17 cellular contexts compared by ENCODE assay signal in the genomic region with DNA sequence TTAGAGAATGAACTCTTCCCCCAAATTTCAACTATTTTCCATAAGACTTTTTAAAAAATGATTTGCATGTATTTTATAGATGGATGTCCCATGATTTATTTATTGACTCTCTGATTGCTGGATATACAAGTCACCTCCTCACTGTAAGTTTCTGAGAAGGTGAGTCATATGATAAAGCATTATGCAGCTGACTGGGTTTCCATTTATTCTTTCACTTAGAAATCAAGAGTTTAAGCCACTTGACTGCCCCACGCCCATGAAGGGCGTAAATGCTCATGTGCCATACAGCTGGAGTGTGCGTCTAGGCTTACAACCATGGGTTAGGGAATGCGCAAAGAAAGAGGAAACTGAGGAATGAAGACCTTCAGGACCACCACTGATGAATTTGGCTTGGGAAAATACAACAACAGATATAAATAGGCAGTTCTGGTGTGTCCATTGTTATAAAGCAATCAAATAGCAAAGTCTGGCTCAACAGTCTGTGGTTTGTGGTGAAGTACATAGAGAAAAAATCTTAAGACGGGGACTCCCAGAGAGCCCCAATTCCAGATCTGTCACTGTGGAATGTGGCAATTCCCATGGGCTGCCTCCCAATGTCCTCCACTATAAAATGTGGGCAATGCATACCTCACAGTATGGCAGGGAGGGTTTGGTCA. TPM values are rescaled to one million over a fixed set of nuclear protein-coding genes. Genes with fewer than 3 reads are reported as not detected.
DNase-seq lines count a peak whose midpoint lies in the region; ATAC-seq and TF ChIP-seq lines count a peak whose summit lies in the region.
"Had no signal": no experiment of that assay in that cellular context is flagged by ENCODE, and none has a peak within 500 bp of the region (broad histone marks: within the 10 kb centered on the region; RNA-seq: fewer than 3 reads in every experiment).

No MANE protein-coding gene starts in this region.

- H2AFZ ChIP-seq in PC-9 (no peak overlapping the region), osteoblast (ENCODE audit: low read length) (no peak overlapping the region)

- H3K27me3 ChIP-seq in PC-9 (ENCODE audit: insufficient read depth, low read depth) (no peaks in the 10 kb centered on the region), osteoblast (ENCODE audit: insufficient read depth, low read length) (no peaks in the 10 kb centered on the region)
- H3K27me3 ChIP-seq: right atrium auricular region had no signal

- H3K36me3 ChIP-seq in PC-9 (ENCODE audit: low read depth) (no peaks in the 10 kb centered on the region), osteoblast (ENCODE audit: insufficient read depth, low read length) (no peaks in the 10 kb centered on the region)
- H3K36me3 ChIP-seq: lower lobe of right lung, right atrium auricular region, thoracic aorta had no signal

- no peak for ATAC-seq in natural killer cell treated with Interleukin-12 subunit alpha and Interleukin-12 subunit beta and Interleukin-15 and Interleukin-18, amount 100 ng/mL, for 72 hours

- no peaks in the 10 kb centered on the region for H3K79me2 ChIP-seq in PC-9 (ENCODE audit: low read depth)
- H3K79me2 ChIP-seq in osteoblast (ENCODE audit: insufficient read depth, low read length) = no peaks in the 10 kb centered on the region

- H3K4me3 ChIP-seq in PC-9 = no peak overlapping the region
- no peak overlapping the region for H3K4me3 ChIP-seq in osteoblast (ENCODE audit: insufficient read depth, low read length)
- H3K4me3 ChIP-seq: lower lobe of right lung, right atrium auricular region, thoracic aorta had no signal

- H3K27me3 Mint-ChIP-seq in natural killer cell treated with Interleukin-12 subunit alpha and Interleukin-12 subunit beta and Interleukin-15 and Interleukin-18, amount 100 ng/mL, for 72 hours = peaks cover 5 to 38% of the 10 kb centered on the region in 2 donors

- POLR2A ChIA-PET in PC-9 (lab: Charles Lee; ENCODE audit: unreplicated experiment) = interaction anchor here (0.5 kb wide), 1 partner anchor 295 kb away, joined by 4 read pairs; no protein-coding TSS in a partner anchor

- intact Hi-C loops in PC-9 (cut with micrococcal nuclease; ENCODE audit: unreplicated experiment) = no loop called here

- H3K36me3 Mint-ChIP-seq in natural killer cell treated with Interleukin-12 subunit alpha and Interleukin-12 subunit beta and Interleukin-15 and Interleukin-18, amount 100 ng/mL, for 72 hours = no peaks in the 10 kb centered on the region

- H3K4me1 Mint-ChIP-seq in natural killer cell treated with Interleukin-12 subunit alpha and Interleukin-12 subunit beta and Interleukin-15 and Interleukin-18, amount 100 ng/mL, for 72 hours (ENCODE audit: low read depth in 2 of 2) = no peaks in the 10 kb centered on the region
- H3K4me1 Mint-ChIP-seq: neural crest cell had no signal

- no TSS peak for BruUV-seq in PC-9 (replicated peaks; lab: Mats Ljungman, UMichigan)

- H3K27ac ChIP-seq in PC-9 (peak overlapping the region; percentile 37; the same call in 1 of the 2 replicates), osteoblast (ENCODE audit: low read depth, low read length) (peak overlapping the region; percentile 45)
- H3K27ac ChIP-seq: HL-60, lower lobe of right lung, right atrium auricular region, thoracic aorta had no signal

- H4K20me1 ChIP-seq in PC-9 (ENCODE audit: insufficient read depth) (no peaks in the 10 kb centered on the region), osteoblast (ENCODE audit: insufficient read depth, low read length) (no peaks in the 10 kb centered on the region)

- DNase-seq in EH (ENCODE audit: low read depth) = peak; percentile 87
- DNase-seq in PC-9 = no peak
- peak; percentile 52 for DNase-seq in dermis blood vessel endothelial cell
- no peak for DNase-seq in osteoblast (ENCODE audit: insufficient read length, low spot score, missing footprints)
- no peak for DNase-seq in activated CD4-positive, alpha-beta T cell treated with anti-CD3 and anti-CD28 coated beads, Interleukin-2, amount 50 U/mL, for 1 hour
- no peak for DNase-seq in activated gamma-delta T cell (lab: John Stamatoyannopoulos, UW)
- no peak for DNase-seq in natural killer cell treated with Interleukin-12 subunit alpha and Interleukin-12 subunit beta and Interleukin-15 and Interleukin-18, amount 100 ng/mL, for 72 hours (ENCODE audit: low spot score)
- no peak for DNase-seq in DMS114 treated with DMSO at 0.1 percent for 48 hours (lab: John Stamatoyannopoulos, UW; ENCODE audit: unreplicated experiment)
- DNase-seq: activated CD4-positive, alpha-beta T cell treated with anti-CD3 and anti-CD28 coated beads, Interleukin-2, amount 50 U/mL, for 4 hours; Karpas-422; lower lobe of right lung; NCI-H1417 treated with DMSO at 0.1 percent for 48 hours; NK-92 treated with Interleukin-12 subunit alpha and Interleukin-12 subunit beta, amount 100 ng/mL, for 24 hours had no signal

- no peak overlapping the region for H3K27ac Mint-ChIP-seq in natural killer cell treated with Interleukin-12 subunit alpha and Interleukin-12 subunit beta and Interleukin-15 and Interleukin-18, amount 100 ng/mL, for 72 hours

- CTCF ChIA-PET in PC-9 (lab: Charles Lee) = no interaction called here

- no peaks in the 10 kb centered on the region for H3K9me3 Mint-ChIP-seq in natural killer cell treated with Interleukin-12 subunit alpha and Interleukin-12 subunit beta and Interleukin-15 and Interleukin-18, amount 100 ng/mL, for 72 hours

- no peaks in the 10 kb centered on the region for H3K9me3 ChIP-seq in PC-9 (ENCODE audit: insufficient read depth, low read depth)
- H3K9me3 ChIP-seq in osteoblast (ENCODE audit: low read depth, low read length) = no peaks in the 10 kb centered on the region
- H3K9me3 ChIP-seq: thoracic aorta had no signal

- no peaks in the 10 kb centered on the region for H3K9me2 ChIP-seq in PC-9 (ENCODE audit: insufficient read depth)

- peaks cover 24% of the 10 kb centered on the region for H3F3A ChIP-seq in PC-9 (ENCODE audit: insufficient read depth, low read depth)

- H3K4me1 ChIP-seq in PC-9 (replicated peaks; ENCODE audit: insufficient read depth) (peaks cover 22% of the 10 kb centered on the region), osteoblast (ENCODE audit: insufficient read depth, low read length) (peaks cover 22% of the 10 kb centered on the region)
- H3K4me1 ChIP-seq: lower lobe of right lung, right atrium auricular region had no signal

- no peak for TF ChIP-seq CTCF in PC-9 (conservative IDR thresholded peaks at IDR 0.05)
- no peak for TF ChIP-seq CTCF in osteoblast (IDR thresholded peaks at IDR 0.05; ENCODE audit: extremely low read depth, low read depth, low read length)

- no peak overlapping the region for H3K4me3 Mint-ChIP-seq in natural killer cell treated with Interleukin-12 subunit alpha and Interleukin-12 subunit beta and Interleukin-15 and Interleukin-18, amount 100 ng/mL, for 72 hours
- H3K4me3 Mint-ChIP-seq: neural crest cell had no signal

- H3K4me2 ChIP-seq in PC-9 (peak overlapping the region; percentile 23), osteoblast (ENCODE audit: insufficient read depth, low read length) (peak overlapping the region; percentile 40)

RNA-seq across cellular contexts. Expression of gene SLCO2A1, which starts 20.3 kb away (rescaled TPM):
- total RNA-seq in PC-9 (2021) (0.44 and 0.70 TPM in 2 replicates), dermis blood vessel endothelial cell (4.9 and 10.7 TPM in 2 replicates), osteoblast (under 0.01 and 0.36 TPM in 2 replicates)
- total RNA-seq in natural killer cell treated with Interleukin-12 subunit alpha and Interleukin-12 subunit beta and Interleukin-15 and Interleukin-18, amount 100 ng/mL, for 72 hours = not detected

Comparison
In these comparisons a context has a peak if more than half of its experiments do, and no peak if none do; other contexts are left out.
1. DNase-seq: peak in EH (single experiment) and dermis blood vessel endothelial cell (single experiment); none in PC-9 (0 of 2), osteoblast (single experiment), activated CD4-positive, alpha-beta T cell treated with anti-CD3 and anti-CD28 coated beads, Interleukin-2, amount 50 U/mL, for 1 hour (single experiment), activated gamma-delta T cell (single experiment), natural killer cell treated with Interleukin-12 subunit alpha and Interleukin-12 subunit beta and Interleukin-15 and Interleukin-18, amount 100 ng/mL, for 72 hours (single experiment) and DMS114 treated with DMSO at 0.1 percent for 48 hours (single experiment).